ENCODE assay signal across 1 cellular context in the genomic region with DNA sequence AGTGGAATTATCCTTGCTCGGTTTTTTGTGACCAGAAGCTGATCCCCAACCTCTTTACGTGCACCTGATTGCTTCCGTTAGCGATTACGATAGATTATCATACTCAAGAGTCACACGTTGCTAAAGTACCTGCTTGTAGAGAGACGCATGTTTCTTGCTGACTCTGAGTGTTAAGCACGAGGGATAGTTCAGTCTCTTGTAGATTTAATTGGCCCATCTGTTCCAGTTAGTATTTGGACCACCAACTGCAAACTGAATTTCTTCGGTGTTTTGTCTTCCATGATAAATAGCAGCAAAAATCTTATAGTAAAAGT.
TF ChIP-seq lines count a peak whose summit lies in the region.

No MANE protein-coding gene starts in this region.

TF ChIP-seq in GM12878, 131 proteins besides CTCF, POLR2A, EP300 and RAD21 (continued from another document):
- TF ChIP-seq, protein P1, sequence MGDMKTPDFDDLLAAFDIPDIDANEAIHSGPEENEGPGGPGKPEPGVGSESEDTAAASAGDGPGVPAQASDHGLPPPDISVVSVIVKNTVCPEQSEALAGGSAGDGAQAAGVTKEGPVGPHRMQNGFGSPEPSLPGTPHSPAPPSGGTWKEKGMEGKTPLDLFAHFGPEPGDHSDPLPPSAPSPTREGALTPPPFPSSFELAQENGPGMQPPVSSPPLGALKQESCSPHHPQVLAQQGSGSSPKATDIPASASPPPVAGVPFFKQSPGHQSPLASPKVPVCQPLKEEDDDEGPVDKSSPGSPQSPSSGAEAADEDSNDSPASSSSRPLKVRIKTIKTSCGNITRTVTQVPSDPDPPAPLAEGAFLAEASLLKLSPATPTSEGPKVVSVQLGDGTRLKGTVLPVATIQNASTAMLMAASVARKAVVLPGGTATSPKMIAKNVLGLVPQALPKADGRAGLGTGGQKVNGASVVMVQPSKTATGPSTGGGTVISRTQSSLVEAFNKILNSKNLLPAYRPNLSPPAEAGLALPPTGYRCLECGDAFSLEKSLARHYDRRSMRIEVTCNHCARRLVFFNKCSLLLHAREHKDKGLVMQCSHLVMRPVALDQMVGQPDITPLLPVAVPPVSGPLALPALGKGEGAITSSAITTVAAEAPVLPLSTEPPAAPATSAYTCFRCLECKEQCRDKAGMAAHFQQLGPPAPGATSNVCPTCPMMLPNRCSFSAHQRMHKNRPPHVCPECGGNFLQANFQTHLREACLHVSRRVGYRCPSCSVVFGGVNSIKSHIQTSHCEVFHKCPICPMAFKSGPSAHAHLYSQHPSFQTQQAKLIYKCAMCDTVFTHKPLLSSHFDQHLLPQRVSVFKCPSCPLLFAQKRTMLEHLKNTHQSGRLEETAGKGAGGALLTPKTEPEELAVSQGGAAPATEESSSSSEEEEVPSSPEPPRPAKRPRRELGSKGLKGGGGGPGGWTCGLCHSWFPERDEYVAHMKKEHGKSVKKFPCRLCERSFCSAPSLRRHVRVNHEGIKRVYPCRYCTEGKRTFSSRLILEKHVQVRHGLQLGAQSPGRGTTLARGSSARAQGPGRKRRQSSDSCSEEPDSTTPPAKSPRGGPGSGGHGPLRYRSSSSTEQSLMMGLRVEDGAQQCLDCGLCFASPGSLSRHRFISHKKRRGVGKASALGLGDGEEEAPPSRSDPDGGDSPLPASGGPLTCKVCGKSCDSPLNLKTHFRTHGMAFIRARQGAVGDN (IDR thresholded peaks at IDR 0.05), result 0 out of 2 replicates have a peak, but pooled peaks have one; percentile 26
- no peak for TF ChIP-seq EZH2 (IDR thresholded peaks at IDR 0.05; ENCODE audit: borderline replicate concordance, control insufficient read depth, low read depth, low read length)
- no peak; the same call in none of the 2 replicates for TF ChIP-seq SMAD5 (IDR thresholded peaks at IDR 0.05; ENCODE audit: low read depth)
- TF ChIP-seq ATF7 (IDR thresholded peaks at IDR 0.05; ENCODE audit: low read depth), result peak; percentile 22; the same call in 1 of the 2 replicates
- TF ChIP-seq SRF (IDR thresholded peaks at IDR 0.05; ENCODE audit: low read depth in 2 of 2, low read length in 2 of 2), result no peak
- no peak for TF ChIP-seq STAT1 (conservative IDR thresholded peaks at IDR 0.05)
- TF ChIP-seq SIN3A (IDR thresholded peaks at IDR 0.05; ENCODE audit: low read depth, low read length), result no peak
- no peak for TF ChIP-seq ZNF24 (IDR thresholded peaks at IDR 0.05)
- TF ChIP-seq, protein P2, sequence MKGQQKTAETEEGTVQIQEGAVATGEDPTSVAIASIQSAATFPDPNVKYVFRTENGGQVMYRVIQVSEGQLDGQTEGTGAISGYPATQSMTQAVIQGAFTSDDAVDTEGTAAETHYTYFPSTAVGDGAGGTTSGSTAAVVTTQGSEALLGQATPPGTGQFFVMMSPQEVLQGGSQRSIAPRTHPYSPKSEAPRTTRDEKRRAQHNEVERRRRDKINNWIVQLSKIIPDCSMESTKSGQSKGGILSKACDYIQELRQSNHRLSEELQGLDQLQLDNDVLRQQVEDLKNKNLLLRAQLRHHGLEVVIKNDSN (IDR thresholded peaks at IDR 0.05; ENCODE audit: borderline replicate concordance, extremely low read length, insufficient read depth, low read depth, low read length), result no peak
- TF ChIP-seq POLR2AphosphoS5 (IDR thresholded peaks at IDR 0.05; ENCODE audit: low read length), result peak; percentile 9; the same call in 1 of the 2 replicates
- 0 out of 2 replicates have a peak, but pooled peaks have one; percentile 6 for TF ChIP-seq RB1 (IDR thresholded peaks at IDR 0.05; ENCODE audit: borderline replicate concordance)
- TF ChIP-seq SMAD1 (IDR thresholded peaks at IDR 0.05; ENCODE audit: low read depth, partially characterized antibody), result peak; percentile 64
- TF ChIP-seq, protein P3, sequence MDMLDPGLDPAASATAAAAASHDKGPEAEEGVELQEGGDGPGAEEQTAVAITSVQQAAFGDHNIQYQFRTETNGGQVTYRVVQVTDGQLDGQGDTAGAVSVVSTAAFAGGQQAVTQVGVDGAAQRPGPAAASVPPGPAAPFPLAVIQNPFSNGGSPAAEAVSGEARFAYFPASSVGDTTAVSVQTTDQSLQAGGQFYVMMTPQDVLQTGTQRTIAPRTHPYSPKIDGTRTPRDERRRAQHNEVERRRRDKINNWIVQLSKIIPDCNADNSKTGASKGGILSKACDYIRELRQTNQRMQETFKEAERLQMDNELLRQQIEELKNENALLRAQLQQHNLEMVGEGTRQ (IDR thresholded peaks at IDR 0.05; ENCODE audit: borderline replicate concordance, low read depth, low read length), result no peak
- no peak for TF ChIP-seq RBBP5 (conservative IDR thresholded peaks at IDR 0.05)
- no peak for TF ChIP-seq HDGF (IDR thresholded peaks at IDR 0.05)
- TF ChIP-seq IKZF2 (IDR thresholded peaks at IDR 0.05), result no peak
- TF ChIP-seq, protein P4, sequence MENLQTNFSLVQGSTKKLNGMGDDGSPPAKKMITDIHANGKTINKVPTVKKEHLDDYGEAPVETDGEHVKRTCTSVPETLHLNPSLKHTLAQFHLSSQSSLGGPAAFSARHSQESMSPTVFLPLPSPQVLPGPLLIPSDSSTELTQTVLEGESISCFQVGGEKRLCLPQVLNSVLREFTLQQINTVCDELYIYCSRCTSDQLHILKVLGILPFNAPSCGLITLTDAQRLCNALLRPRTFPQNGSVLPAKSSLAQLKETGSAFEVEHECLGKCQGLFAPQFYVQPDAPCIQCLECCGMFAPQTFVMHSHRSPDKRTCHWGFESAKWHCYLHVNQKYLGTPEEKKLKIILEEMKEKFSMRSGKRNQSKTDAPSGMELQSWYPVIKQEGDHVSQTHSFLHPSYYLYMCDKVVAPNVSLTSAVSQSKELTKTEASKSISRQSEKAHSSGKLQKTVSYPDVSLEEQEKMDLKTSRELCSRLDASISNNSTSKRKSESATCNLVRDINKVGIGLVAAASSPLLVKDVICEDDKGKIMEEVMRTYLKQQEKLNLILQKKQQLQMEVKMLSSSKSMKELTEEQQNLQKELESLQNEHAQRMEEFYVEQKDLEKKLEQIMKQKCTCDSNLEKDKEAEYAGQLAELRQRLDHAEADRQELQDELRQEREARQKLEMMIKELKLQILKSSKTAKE (IDR thresholded peaks at IDR 0.05; ENCODE audit: low read depth, poor library complexity, severe bottlenecking), result peak; percentile 57
- no peak for TF ChIP-seq RUNX3 (IDR thresholded peaks at IDR 0.05; ENCODE audit: low read length)
- no peak for TF ChIP-seq TCF7 (IDR thresholded peaks at IDR 0.05; ENCODE audit: borderline replicate concordance)
- TF ChIP-seq, protein P5, sequence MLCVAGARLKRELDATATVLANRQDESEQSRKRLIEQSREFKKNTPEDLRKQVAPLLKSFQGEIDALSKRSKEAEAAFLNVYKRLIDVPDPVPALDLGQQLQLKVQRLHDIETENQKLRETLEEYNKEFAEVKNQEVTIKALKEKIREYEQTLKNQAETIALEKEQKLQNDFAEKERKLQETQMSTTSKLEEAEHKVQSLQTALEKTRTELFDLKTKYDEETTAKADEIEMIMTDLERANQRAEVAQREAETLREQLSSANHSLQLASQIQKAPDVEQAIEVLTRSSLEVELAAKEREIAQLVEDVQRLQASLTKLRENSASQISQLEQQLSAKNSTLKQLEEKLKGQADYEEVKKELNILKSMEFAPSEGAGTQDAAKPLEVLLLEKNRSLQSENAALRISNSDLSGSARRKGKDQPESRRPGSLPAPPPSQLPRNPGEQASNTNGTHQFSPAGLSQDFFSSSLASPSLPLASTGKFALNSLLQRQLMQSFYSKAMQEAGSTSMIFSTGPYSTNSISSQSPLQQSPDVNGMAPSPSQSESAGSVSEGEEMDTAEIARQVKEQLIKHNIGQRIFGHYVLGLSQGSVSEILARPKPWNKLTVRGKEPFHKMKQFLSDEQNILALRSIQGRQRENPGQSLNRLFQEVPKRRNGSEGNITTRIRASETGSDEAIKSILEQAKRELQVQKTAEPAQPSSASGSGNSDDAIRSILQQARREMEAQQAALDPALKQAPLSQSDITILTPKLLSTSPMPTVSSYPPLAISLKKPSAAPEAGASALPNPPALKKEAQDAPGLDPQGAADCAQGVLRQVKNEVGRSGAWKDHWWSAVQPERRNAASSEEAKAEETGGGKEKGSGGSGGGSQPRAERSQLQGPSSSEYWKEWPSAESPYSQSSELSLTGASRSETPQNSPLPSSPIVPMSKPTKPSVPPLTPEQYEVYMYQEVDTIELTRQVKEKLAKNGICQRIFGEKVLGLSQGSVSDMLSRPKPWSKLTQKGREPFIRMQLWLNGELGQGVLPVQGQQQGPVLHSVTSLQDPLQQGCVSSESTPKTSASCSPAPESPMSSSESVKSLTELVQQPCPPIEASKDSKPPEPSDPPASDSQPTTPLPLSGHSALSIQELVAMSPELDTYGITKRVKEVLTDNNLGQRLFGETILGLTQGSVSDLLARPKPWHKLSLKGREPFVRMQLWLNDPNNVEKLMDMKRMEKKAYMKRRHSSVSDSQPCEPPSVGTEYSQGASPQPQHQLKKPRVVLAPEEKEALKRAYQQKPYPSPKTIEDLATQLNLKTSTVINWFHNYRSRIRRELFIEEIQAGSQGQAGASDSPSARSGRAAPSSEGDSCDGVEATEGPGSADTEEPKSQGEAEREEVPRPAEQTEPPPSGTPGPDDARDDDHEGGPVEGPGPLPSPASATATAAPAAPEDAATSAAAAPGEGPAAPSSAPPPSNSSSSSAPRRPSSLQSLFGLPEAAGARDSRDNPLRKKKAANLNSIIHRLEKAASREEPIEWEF (IDR thresholded peaks at IDR 0.05; ENCODE audit: insufficient replicate concordance, low read depth, low read length), result no peak
- TF ChIP-seq KLF5 (IDR thresholded peaks at IDR 0.05; ENCODE audit: partially characterized antibody), result peak; percentile 96
- no peak for TF ChIP-seq PAX8 (IDR thresholded peaks at IDR 0.05)
- no peak for TF ChIP-seq IRF4 (IDR thresholded peaks at IDR 0.05; ENCODE audit: low read depth, low read length)
- TF ChIP-seq MEF2B (IDR thresholded peaks at IDR 0.05; ENCODE audit: partially characterized antibody, poor library complexity, severe bottlenecking), result no peak
- no peak for TF ChIP-seq CREM (IDR thresholded peaks at IDR 0.05; ENCODE audit: low read depth)
- no peak for TF ChIP-seq MYB (IDR thresholded peaks at IDR 0.05; ENCODE audit: borderline replicate concordance, low read depth, low read length)
- TF ChIP-seq SREBF2 (IDR thresholded peaks at IDR 0.05; ENCODE audit: low read length), result no peak
- TF ChIP-seq, protein P6, sequence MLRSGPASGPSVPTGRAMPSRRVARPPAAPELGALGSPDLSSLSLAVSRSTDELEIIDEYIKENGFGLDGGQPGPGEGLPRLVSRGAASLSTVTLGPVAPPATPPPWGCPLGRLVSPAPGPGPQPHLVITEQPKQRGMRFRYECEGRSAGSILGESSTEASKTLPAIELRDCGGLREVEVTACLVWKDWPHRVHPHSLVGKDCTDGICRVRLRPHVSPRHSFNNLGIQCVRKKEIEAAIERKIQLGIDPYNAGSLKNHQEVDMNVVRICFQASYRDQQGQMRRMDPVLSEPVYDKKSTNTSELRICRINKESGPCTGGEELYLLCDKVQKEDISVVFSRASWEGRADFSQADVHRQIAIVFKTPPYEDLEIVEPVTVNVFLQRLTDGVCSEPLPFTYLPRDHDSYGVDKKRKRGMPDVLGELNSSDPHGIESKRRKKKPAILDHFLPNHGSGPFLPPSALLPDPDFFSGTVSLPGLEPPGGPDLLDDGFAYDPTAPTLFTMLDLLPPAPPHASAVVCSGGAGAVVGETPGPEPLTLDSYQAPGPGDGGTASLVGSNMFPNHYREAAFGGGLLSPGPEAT (IDR thresholded peaks at IDR 0.05; ENCODE audit: low read depth), result 0 out of 2 replicates have a peak, but pooled peaks have one; percentile 53
- TF ChIP-seq, protein P7, sequence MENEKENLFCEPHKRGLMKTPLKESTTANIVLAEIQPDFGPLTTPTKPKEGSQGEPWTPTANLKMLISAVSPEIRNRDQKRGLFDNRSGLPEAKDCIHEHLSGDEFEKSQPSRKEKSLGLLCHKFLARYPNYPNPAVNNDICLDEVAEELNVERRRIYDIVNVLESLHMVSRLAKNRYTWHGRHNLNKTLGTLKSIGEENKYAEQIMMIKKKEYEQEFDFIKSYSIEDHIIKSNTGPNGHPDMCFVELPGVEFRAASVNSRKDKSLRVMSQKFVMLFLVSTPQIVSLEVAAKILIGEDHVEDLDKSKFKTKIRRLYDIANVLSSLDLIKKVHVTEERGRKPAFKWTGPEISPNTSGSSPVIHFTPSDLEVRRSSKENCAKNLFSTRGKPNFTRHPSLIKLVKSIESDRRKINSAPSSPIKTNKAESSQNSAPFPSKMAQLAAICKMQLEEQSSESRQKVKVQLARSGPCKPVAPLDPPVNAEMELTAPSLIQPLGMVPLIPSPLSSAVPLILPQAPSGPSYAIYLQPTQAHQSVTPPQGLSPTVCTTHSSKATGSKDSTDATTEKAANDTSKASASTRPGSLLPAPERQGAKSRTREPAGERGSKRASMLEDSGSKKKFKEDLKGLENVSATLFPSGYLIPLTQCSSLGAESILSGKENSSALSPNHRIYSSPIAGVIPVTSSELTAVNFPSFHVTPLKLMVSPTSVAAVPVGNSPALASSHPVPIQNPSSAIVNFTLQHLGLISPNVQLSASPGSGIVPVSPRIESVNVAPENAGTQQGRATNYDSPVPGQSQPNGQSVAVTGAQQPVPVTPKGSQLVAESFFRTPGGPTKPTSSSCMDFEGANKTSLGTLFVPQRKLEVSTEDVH (IDR thresholded peaks at IDR 0.05; ENCODE audit: low read depth, partially characterized antibody), result peak; percentile 62
- no peak; the same call in 1 of the 2 replicates for TF ChIP-seq PML (IDR thresholded peaks at IDR 0.05; ENCODE audit: low read length)
- TF ChIP-seq SREBF1 (IDR thresholded peaks at IDR 0.05; ENCODE audit: low read length), result no peak
- TF ChIP-seq CHD1 (IDR thresholded peaks at IDR 0.05; ENCODE audit: low read depth, low read length), result no peak
- TF ChIP-seq RELA (IDR thresholded peaks at IDR 0.05; ENCODE audit: borderline replicate concordance, partially characterized antibody), result no peak
- no peak for TF ChIP-seq ZNF274 (IDR thresholded peaks at IDR 0.05; ENCODE audit: insufficient read depth, insufficient read length)
- no peak for TF ChIP-seq JUNB (IDR thresholded peaks at IDR 0.05)
- no peak for TF ChIP-seq ZSCAN29 (IDR thresholded peaks at IDR 0.05)
- TF ChIP-seq RAD51 (IDR thresholded peaks at IDR 0.05), result 0 out of 2 replicates have a peak, but pooled peaks have one; percentile 10
- no peak for TF ChIP-seq MYC (IDR thresholded peaks at IDR 0.05; ENCODE audit: insufficient read depth, insufficient read length, insufficient replicate concordance, low read length, severe bottlenecking)
- TF ChIP-seq SMC3 (IDR thresholded peaks at IDR 0.05; ENCODE audit: borderline replicate concordance, low read length), result no peak
- no peak; the same call in 1 of the 2 replicates for TF ChIP-seq NBN (IDR thresholded peaks at IDR 0.05)
